ENCODE assay signal across 19 cellular contexts in the genomic region with DNA sequence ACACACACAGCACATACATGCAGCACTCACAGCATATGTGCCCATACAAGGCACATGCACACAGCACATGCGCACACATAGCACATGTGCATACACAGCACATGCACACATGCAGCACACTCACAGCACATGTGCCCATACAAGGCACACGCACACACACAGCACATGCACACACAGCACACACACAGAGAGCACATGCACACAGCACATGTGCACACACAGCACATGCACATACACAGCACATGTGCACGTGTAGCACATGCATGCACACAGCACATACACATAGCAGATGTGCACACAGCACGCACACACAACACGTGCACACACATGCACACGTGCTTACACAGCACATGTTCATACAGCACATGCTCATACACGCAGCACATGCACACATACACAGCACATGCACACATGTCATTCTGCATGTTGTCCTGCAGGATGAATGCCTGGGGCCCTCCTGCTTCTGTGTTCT.
"Had no signal": no experiment of that assay in that cellular context is flagged by ENCODE, and none has a peak within 500 bp of the region (broad histone marks: within the 10 kb centered on the region; RNA-seq: fewer than 3 reads in every experiment).

No MANE protein-coding gene starts in this region.

- H3K9me3 ChIP-seq: esophagus muscularis mucosa had no signal

- H3K27me3 ChIP-seq: brain microvascular endothelial cell, esophagus muscularis mucosa had no signal

- H3K36me3 Mint-ChIP-seq: natural killer cell treated with Interleukin-12 subunit alpha and Interleukin-12 subunit beta and Interleukin-15 and Interleukin-18, amount 100 ng/mL, for 72 hours had no signal

- ATAC-seq: activated naive CD8-positive, alpha-beta T cell treated with anti-CD3 and anti-CD28 coated beads, Interleukin-2, amount 50 U/mL, for 24 hours; activated T-helper 17 cell treated with anti-CD3 and anti-CD28 coated beads, Interleukin-2, amount 50 U/mL, for 72 hours; natural killer cell treated with Interleukin-12 subunit alpha and Interleukin-12 subunit beta and Interleukin-15 and Interleukin-18, amount 100 ng/mL, for 72 hours had no signal

- H3K27ac Mint-ChIP-seq: activated B cell treated with CpG ODN at 0.5 μM for 24 hours; activated CD4-positive, alpha-beta memory T cell treated with anti-CD3 and anti-CD28 coated beads for 36 hours; activated naive CD8-positive, alpha-beta T cell treated with anti-CD3 and anti-CD28 coated beads, Interleukin-2, amount 50 U/mL, for 24 hours; activated T-helper 17 cell treated with anti-CD3 and anti-CD28 coated beads, Interleukin-2, amount 50 U/mL, for 72 hours; natural killer cell treated with Interleukin-12 subunit alpha and Interleukin-12 subunit beta and Interleukin-15 and Interleukin-18, amount 100 ng/mL, for 72 hours; T-helper 2 cell treated with Interferon-gamma antibody and Interleukin-4, amounts not matched to agents 5 μg/mL and 100 μg/mL, for 36 hours had no signal

- H3K9me3 Mint-ChIP-seq: activated B cell treated with CpG ODN at 0.5 μM for 24 hours; activated CD4-positive, alpha-beta memory T cell treated with anti-CD3 and anti-CD28 coated beads for 36 hours; activated naive CD8-positive, alpha-beta T cell treated with anti-CD3 and anti-CD28 coated beads, Interleukin-2, amount 50 U/mL, for 24 hours; activated T-helper 17 cell treated with anti-CD3 and anti-CD28 coated beads, Interleukin-2, amount 50 U/mL, for 72 hours; natural killer cell treated with Interleukin-12 subunit alpha and Interleukin-12 subunit beta and Interleukin-15 and Interleukin-18, amount 100 ng/mL, for 72 hours; T-helper 2 cell treated with Interferon-gamma antibody and Interleukin-4, amounts not matched to agents 5 μg/mL and 100 μg/mL, for 36 hours had no signal

- H3K27ac ChIP-seq: brain microvascular endothelial cell, coronary artery, esophagus muscularis mucosa had no signal

- FAIRE-seq: endometrium, TTC549 had no signal

- DNase-seq: activated B cell treated with CpG ODN at 0.5 μM for 24 hours; activated CD4-positive, alpha-beta memory T cell treated with anti-CD3 and anti-CD28 coated beads for 36 hours; activated CD4-positive, alpha-beta T cell treated with anti-CD3 and anti-CD28 coated beads for 4 hours; activated naive CD4-positive, alpha-beta T cell treated with Interleukin-2 at 50 U/mL for 16 hours; activated naive CD8-positive, alpha-beta T cell treated with anti-CD3 and anti-CD28 coated beads, Interleukin-2, amount 50 U/mL, for 24 hours; activated T-cell treated with anti-CD3 and anti-CD28 coated beads, Interleukin-2, amount 50 U/mL, for 1 hour; anterior cingulate cortex; brain microvascular endothelial cell; stimulated activated CD4-positive, alpha-beta T cell treated with anti-CD3 and anti-CD28 coated beads, Interleukin-12 subunit alpha, Interleukin-12 subunit beta, amount 100 ng/mL, for 4 hours; stimulated activated CD4-positive, alpha-beta T cell treated with anti-CD3 and anti-CD28 coated beads, Interleukin-1b, Interleukin-23, amount 100 ng/mL, for 48 hours; stimulated activated CD8-positive, alpha-beta memory T cell treated with anti-CD3 and anti-CD28 coated beads, Interleukin-4, amount 100 ng/mL, for 48 hours; stimulated activated naive CD4-positive, alpha-beta T cell had no signal

- H3K4me3 Mint-ChIP-seq: activated B cell treated with CpG ODN at 0.5 μM for 24 hours; activated CD4-positive, alpha-beta memory T cell treated with anti-CD3 and anti-CD28 coated beads for 36 hours; activated naive CD8-positive, alpha-beta T cell treated with anti-CD3 and anti-CD28 coated beads, Interleukin-2, amount 50 U/mL, for 24 hours; activated T-helper 17 cell treated with anti-CD3 and anti-CD28 coated beads, Interleukin-2, amount 50 U/mL, for 72 hours; natural killer cell treated with Interleukin-12 subunit alpha and Interleukin-12 subunit beta and Interleukin-15 and Interleukin-18, amount 100 ng/mL, for 72 hours; T-helper 2 cell treated with Interferon-gamma antibody and Interleukin-4, amounts not matched to agents 5 μg/mL and 100 μg/mL, for 36 hours had no signal

- H3K4me3 ChIP-seq: coronary artery, esophagus muscularis mucosa had no signal

- H3K27me3 Mint-ChIP-seq: activated B cell treated with CpG ODN at 0.5 μM for 24 hours; activated CD4-positive, alpha-beta memory T cell treated with anti-CD3 and anti-CD28 coated beads for 36 hours; activated naive CD8-positive, alpha-beta T cell treated with anti-CD3 and anti-CD28 coated beads, Interleukin-2, amount 50 U/mL, for 24 hours; activated T-helper 17 cell treated with anti-CD3 and anti-CD28 coated beads, Interleukin-2, amount 50 U/mL, for 72 hours; natural killer cell treated with Interleukin-12 subunit alpha and Interleukin-12 subunit beta and Interleukin-15 and Interleukin-18, amount 100 ng/mL, for 72 hours had no signal
